ENCODE assay signal across 18 cellular contexts in the genomic region with DNA sequence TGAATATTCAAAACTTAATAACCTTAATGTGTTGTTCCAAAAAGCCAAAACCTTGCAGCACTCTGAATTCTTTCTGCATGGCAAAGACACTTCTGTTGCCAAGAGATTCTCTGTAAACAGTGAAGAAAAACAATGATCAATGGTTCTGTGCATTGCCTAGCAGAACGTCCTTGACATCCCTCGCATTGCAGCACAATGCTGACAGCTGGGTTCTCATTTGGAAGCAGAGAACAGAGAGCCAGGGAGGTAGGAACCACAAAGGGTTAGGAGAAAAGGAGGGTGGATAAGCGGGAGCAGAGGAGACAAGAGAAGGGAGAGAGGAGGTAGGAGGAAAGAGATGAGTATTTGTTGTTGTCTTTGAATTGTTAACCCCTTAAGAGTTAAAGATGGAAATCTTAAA.
DNase-seq lines count a peak whose midpoint lies in the region; ATAC-seq and TF ChIP-seq lines count a peak whose summit lies in the region.
"Had no signal": no experiment of that assay in that cellular context is flagged by ENCODE, and none has a peak within 500 bp of the region (broad histone marks: within the 10 kb centered on the region; RNA-seq: fewer than 3 reads in every experiment).

No MANE protein-coding gene starts in this region.

- H3F3A ChIP-seq in GM23248 (ENCODE audit: insufficient read depth): no peaks in the 10 kb centered on the region

- no peak overlapping the region for H3K23ac ChIP-seq in mesenchymal stem cell (ENCODE audit: low read length in 2 of 2)

- no peak for ATAC-seq in left colon

- H2BK12ac ChIP-seq in mesenchymal stem cell (ENCODE audit: low read length in 2 of 2): no peak overlapping the region

- H3K4me1 ChIP-seq in GM23248 (ENCODE audit: insufficient read depth) (no peaks in the 10 kb centered on the region), mesenchymal stem cell (ENCODE audit: control insufficient read depth, insufficient read depth, low read depth, low read length) (no peaks in the 10 kb centered on the region), testis (no peaks in the 10 kb centered on the region)
- H3K4me1 ChIP-seq: BE2C, suprapubic skin had no signal

- H2AFZ ChIP-seq in GM23248 (peak overlapping the region; percentile 55; the same call in 1 of the 2 replicates), mesenchymal stem cell (ENCODE audit: low read depth, low read length) (no peak overlapping the region)

- H2BK5ac ChIP-seq in mesenchymal stem cell (ENCODE audit: low read depth, low read length, poor library complexity, severe bottlenecking): no peak overlapping the region

- no peaks in the 10 kb centered on the region for H4K20me1 ChIP-seq in GM23248 (ENCODE audit: insufficient read depth)

- WGBS in GM23248 (ENCODE audit: low coverage in 1 of 2, low lambda C conversion rate in 2 of 2, missing lambda C conversion rate in 2 of 2), 2 experiments: 13 to 25% methylated on average over 3 of the region's 3 CpGs
- 61% methylated on average over 3 of the region's 3 CpGs for WGBS in mesenchymal stem cell
- 31 to 32% methylated on average over 3 of the region's 3 CpGs for WGBS in testis, 2 donors

- no peaks in the 10 kb centered on the region for H3K79me1 ChIP-seq in mesenchymal stem cell (replicated peaks; ENCODE audit: low read length, poor library complexity, severe bottlenecking)

- H3K27me3 ChIP-seq in GM23248 (replicated peaks; ENCODE audit: insufficient read depth) (no peaks in the 10 kb centered on the region), mesenchymal stem cell (ENCODE audit: control insufficient read depth in 1 of 2, insufficient read depth in 1 of 2, low read length in 2 of 2) (no peaks in the 10 kb centered on the region), testis (no peaks in the 10 kb centered on the region)
- H3K27me3 ChIP-seq: suprapubic skin had no signal

- H2BK120ac ChIP-seq in mesenchymal stem cell (ENCODE audit: low read depth, low read length): no peak overlapping the region

- H3K4me2 ChIP-seq in GM23248 (ENCODE audit: unreplicated experiment) (no peak overlapping the region), mesenchymal stem cell (ENCODE audit: low read length, poor library complexity, severe bottlenecking) (no peak overlapping the region)

- H3K9me3 ChIP-seq in GM23248 (ENCODE audit: low read depth) (no peaks in the 10 kb centered on the region), mesenchymal stem cell (ENCODE audit: control insufficient read depth, low read length) (no peaks in the 10 kb centered on the region), testis (no peaks in the 10 kb centered on the region)
- H3K9me3 ChIP-seq: suprapubic skin had no signal

- in situ Hi-C loops in GM23248 (cut with MboI): no loop called here

- H3K4me3 ChIP-seq in GM23248: no peak overlapping the region
- H3K4me3 ChIP-seq in mesenchymal stem cell (ENCODE audit: insufficient read depth in 1 of 2, low read depth in 1 of 2, low read length in 2 of 2): no peak overlapping the region
- no peak overlapping the region for H3K4me3 ChIP-seq in testis
- H3K4me3 ChIP-seq: suprapubic skin had no signal

- no peak overlapping the region for H4K91ac ChIP-seq in mesenchymal stem cell (ENCODE audit: low read length)

- no peaks in the 10 kb centered on the region for H3K79me2 ChIP-seq in GM23248 (ENCODE audit: insufficient read depth)

- no peak overlapping the region for H3K4ac ChIP-seq in mesenchymal stem cell (ENCODE audit: low read depth in 1 of 2, low read length in 2 of 2)

- H4K8ac ChIP-seq in mesenchymal stem cell (ENCODE audit: low read length): no peak overlapping the region

- H3K36me3 ChIP-seq in GM23248 (ENCODE audit: low read depth) (no peaks in the 10 kb centered on the region), mesenchymal stem cell (ENCODE audit: control insufficient read depth in 1 of 2, insufficient read depth in 2 of 2, low read depth in 1 of 2, low read length in 2 of 2) (no peaks in the 10 kb centered on the region), testis (ENCODE audit: low read depth, missing control alignments) (no peaks in the 10 kb centered on the region)
- H3K36me3 ChIP-seq: BE2C, suprapubic skin had no signal

- H3K14ac ChIP-seq in mesenchymal stem cell (ENCODE audit: low read length in 2 of 2): no peak overlapping the region

- H3K9ac ChIP-seq in GM23248: no peak overlapping the region
- no peak overlapping the region for H3K9ac ChIP-seq in mesenchymal stem cell (ENCODE audit: low read length)

- no peak overlapping the region for H2AK5ac ChIP-seq in mesenchymal stem cell (ENCODE audit: low read length, severe bottlenecking)

- no peak for TF ChIP-seq POLR2A in testis (IDR thresholded peaks at IDR 0.05)

- intact Hi-C loops in testis (cut with DNase I; ENCODE audit: low total_unique reads) (no loop called here), left colon (cut with DNase I, micrococcal nuclease) (no loop called here)

- no peak overlapping the region for H2BK15ac ChIP-seq in mesenchymal stem cell (ENCODE audit: low read depth, poor library complexity, severe bottlenecking)

- H3K27ac ChIP-seq in GM23248: no peak overlapping the region
- no peak overlapping the region for H3K27ac ChIP-seq in mesenchymal stem cell (ENCODE audit: low read length, poor library complexity, severe bottlenecking)
- no peak overlapping the region for H3K27ac ChIP-seq in testis
- H3K27ac ChIP-seq: suprapubic skin had no signal

- TF ChIP-seq CTCF in testis (IDR thresholded peaks at IDR 0.05): no peak

- H3K9me2 ChIP-seq in GM23248 (ENCODE audit: insufficient read depth): no peaks in the 10 kb centered on the region

- peak; percentile 8 for DNase-seq in GM23248
- DNase-seq in NCI-H1694 treated with DMSO at 0.1 percent for 48 hours (lab: John Stamatoyannopoulos, UW): peak; percentile 19
- DNase-seq in amniotic epithelial cell (ENCODE audit: low read depth): peak; percentile 15
- peak; percentile 4 for DNase-seq in mesenchymal stem cell
- no peak for DNase-seq in testis
- no peak for DNase-seq in stimulated activated CD4-positive, alpha-beta T cell treated with anti-CD3 and anti-CD28 coated beads, Interleukin-2, amount 100 ng/mL, for 48 hours
- no peak for DNase-seq in NCI-H2081 (lab: John Stamatoyannopoulos, UW)
- no peak for DNase-seq in left colon
- DNase-seq: activated CD4-positive, alpha-beta T cell treated with anti-CD3 and anti-CD28 coated beads, Interleukin-2, amount 10 ng/mL, durations not matched to agents 24 days and 14 days; activated effector memory CD4-positive, alpha-beta T cell treated with anti-CD3 and anti-CD28 coated beads, Interleukin-2, amount 50 U/mL, for 16 hours; BE2C; cerebellar nuclear complex; endodermal cell; GF-D8; islet precursor cell; NCI-H2029; stimulated activated CD8-positive, alpha-beta memory T cell treated with anti-CD3 and anti-CD28 coated beads, Interleukin-4, amount 100 ng/mL, for 48 hours had no signal

- no peak overlapping the region for H3K18ac ChIP-seq in mesenchymal stem cell (ENCODE audit: low read depth in 1 of 2, low read length in 2 of 2)

Comparison
In these comparisons a context has a peak if more than half of its experiments do, and no peak if none do; other contexts are left out.
1. DNase-seq: peak in GM23248 (single experiment), NCI-H1694 treated with DMSO at 0.1 percent for 48 hours (single experiment), amniotic epithelial cell (single experiment) and mesenchymal stem cell (single experiment); none in testis (single experiment), stimulated activated CD4-positive, alpha-beta T cell treated with anti-CD3 and anti-CD28 coated beads, Interleukin-2, amount 100 ng/mL, for 48 hours (0 of 2), NCI-H2081 (0 of 2) and left colon (0 of 2).